ENCODE assay signal across 11 cellular contexts in the genomic region with DNA sequence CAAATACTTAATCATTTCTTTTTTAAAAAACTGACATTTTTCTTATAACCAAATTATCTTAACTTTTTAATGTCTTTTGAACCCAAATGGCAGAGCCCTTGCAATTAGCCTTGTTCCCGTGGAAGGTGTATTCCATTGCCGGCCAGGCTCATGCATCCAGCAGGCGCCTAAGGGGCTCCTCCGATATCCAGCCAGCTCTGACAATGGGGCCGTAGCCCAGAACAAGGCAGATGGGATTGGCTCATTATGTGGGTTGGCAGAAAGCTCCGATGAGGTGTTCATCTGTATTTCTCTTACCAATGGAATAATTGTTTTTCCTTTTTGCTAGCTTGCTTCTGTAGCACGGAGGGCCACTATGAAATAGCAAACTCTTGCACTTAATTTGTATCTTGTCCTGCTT.
A peak's percentile ranks its signal among the peaks of the same experiment; 100 is the strongest.
DNase-seq lines count a peak whose midpoint lies in the region; ATAC-seq and TF ChIP-seq lines count a peak whose summit lies in the region.
"Had no signal": no experiment of that assay in that cellular context is flagged by ENCODE, and none has a peak within 500 bp of the region (broad histone marks: within the 10 kb centered on the region; RNA-seq: fewer than 3 reads in every experiment).

No MANE protein-coding gene starts in this region.

- H4K20me1 ChIP-seq in GM23338 (replicated peaks; ENCODE audit: insufficient read depth) = peaks cover 9% of the 10 kb centered on the region

- DNase-seq in GM23338 (ENCODE audit: low spot score) (no peak), NCI-H1694 treated with DMSO at 0.1 percent for 48 hours (lab: John Stamatoyannopoulos, UW) (peak; percentile 63), chondrocyte (ENCODE audit: low spot score) (no peak), psoas muscle (no peak), NCI-H345 treated with DMSO at 0.1 percent for 48 hours (lab: John Stamatoyannopoulos, UW; ENCODE audit: unreplicated experiment) (no peak), SK-N-DZ (ENCODE audit: low spot score) (no peak)
- DNase-seq: COR-L47, NCI-H1105 treated with DMSO at 0.1 percent for 48 hours, NCI-H526 treated with DMSO at 0.1 percent for 48 hours, T1000 had no signal

- no peak overlapping the region for H3K27ac Mint-ChIP-seq in GM23338
- peak overlapping the region; percentile 77 for H3K27ac Mint-ChIP-seq in chondrocyte (ENCODE audit: unreplicated experiment)

- H3K4me3 Mint-ChIP-seq in GM23338 (no peak overlapping the region), chondrocyte (ENCODE audit: unreplicated experiment) (no peak overlapping the region)

- H2AFZ ChIP-seq in GM23338 = no peak overlapping the region

- intact Hi-C loops in psoas muscle (cut with DNase I) = no loop called here

- H3F3A ChIP-seq in GM23338 (replicated peaks; ENCODE audit: low read depth) = no peaks in the 10 kb centered on the region

- TF ChIP-seq CTCF in GM23338 (conservative IDR thresholded peaks at IDR 0.05; ENCODE audit: low read depth in 2 of 2) = no peak
- TF ChIP-seq CTCF in chondrocyte (IDR thresholded peaks at IDR 0.05) = no peak
- no peak for TF ChIP-seq CTCF in psoas muscle (IDR thresholded peaks at IDR 0.05)

- no peaks in the 10 kb centered on the region for H3K36me3 Mint-ChIP-seq in GM23338 (ENCODE audit: low read depth)
- peaks cover 3% of the 10 kb centered on the region for H3K36me3 Mint-ChIP-seq in chondrocyte (ENCODE audit: low read depth)

- H3K27me3 ChIP-seq in GM23338 (ENCODE audit: insufficient read depth) = no peaks in the 10 kb centered on the region
- H3K27me3 ChIP-seq in psoas muscle (ENCODE audit: insufficient read depth in 3 of 3, low read length in 2 of 3) = no peaks in the 10 kb centered on the region

- H3K27me3 Mint-ChIP-seq in GM23338 (ENCODE audit: insufficient read depth, low read depth, poor library complexity) (peaks cover 4% of the 10 kb centered on the region), chondrocyte (ENCODE audit: low read depth) (no peaks in the 10 kb centered on the region)

- no peaks in the 10 kb centered on the region for H3K9me3 Mint-ChIP-seq in GM23338
- H3K9me3 Mint-ChIP-seq in chondrocyte (ENCODE audit: low read depth) = peaks cover 2% of the 10 kb centered on the region

- H3K4me1 ChIP-seq in GM23338 (ENCODE audit: insufficient read depth) = 0 out of 2 replicates have a peak, but pooled peaks cover 10% of the 10 kb centered on the region
- H3K4me1 ChIP-seq in psoas muscle = peaks cover 40% of the 10 kb centered on the region

- H3K4me2 ChIP-seq in GM23338 = no peak overlapping the region

- H3K9me3 ChIP-seq in psoas muscle = no peaks in the 10 kb centered on the region

- H3K27ac ChIP-seq in GM23338 (ENCODE audit: low read depth) = no peak overlapping the region
- H3K27ac ChIP-seq in psoas muscle = peak overlapping the region; percentile 70

- H3K9me2 ChIP-seq in GM23338 (ENCODE audit: insufficient read depth) = no peaks in the 10 kb centered on the region

- ATAC-seq in GM23338 (peak; percentile 36), psoas muscle (no peak), HG03521 (IDR thresholded peaks at IDR 0.05; ENCODE audit: unreplicated experiment) (no peak)

- H3K79me2 ChIP-seq in GM23338 (replicated peaks; ENCODE audit: insufficient read depth) = peaks cover 7% of the 10 kb centered on the region

- peaks cover 33% of the 10 kb centered on the region for H3K4me1 Mint-ChIP-seq in GM23338
- peaks cover 62% of the 10 kb centered on the region for H3K4me1 Mint-ChIP-seq in chondrocyte (ENCODE audit: low read depth)

- no peaks in the 10 kb centered on the region for H3K36me3 ChIP-seq in GM23338 (ENCODE audit: insufficient read depth)
- H3K36me3 ChIP-seq in psoas muscle (ENCODE audit: insufficient read depth in 1 of 2, low read depth in 1 of 2) = no peaks in the 10 kb centered on the region

- H3K4me3 ChIP-seq in GM23338 = no peak overlapping the region
- no peak overlapping the region for H3K4me3 ChIP-seq in psoas muscle

- WGBS in psoas muscle, 3 donors = 56 to 74% (median 63%) methylated on average over 7 of the region's 7 CpGs

TF ChIP-seq in GM23338, 12 proteins besides CTCF, POLR2A, EP300 and RAD21 (continues in another document):
- TF ChIP-seq REST (IDR thresholded peaks at IDR 0.05; ENCODE audit: unreplicated experiment) = no peak
- TF ChIP-seq EZH2 (IDR thresholded peaks at IDR 0.05; ENCODE audit: low read depth, unreplicated experiment) = no peak
- no peak for TF ChIP-seq CREB1 (CRISPR knock-in tag; IDR thresholded peaks at IDR 0.05; ENCODE audit: low read depth)
- TF ChIP-seq JUNB (IDR thresholded peaks at IDR 0.05; ENCODE audit: unreplicated experiment) = no peak
- no peak for TF ChIP-seq NANOG (IDR thresholded peaks at IDR 0.05; ENCODE audit: borderline replicate concordance)
- no peak for TF ChIP-seq STAT1 (IDR thresholded peaks at IDR 0.05; ENCODE audit: unreplicated experiment)
